ENCODE assay signal across 9 cellular contexts in the genomic region with DNA sequence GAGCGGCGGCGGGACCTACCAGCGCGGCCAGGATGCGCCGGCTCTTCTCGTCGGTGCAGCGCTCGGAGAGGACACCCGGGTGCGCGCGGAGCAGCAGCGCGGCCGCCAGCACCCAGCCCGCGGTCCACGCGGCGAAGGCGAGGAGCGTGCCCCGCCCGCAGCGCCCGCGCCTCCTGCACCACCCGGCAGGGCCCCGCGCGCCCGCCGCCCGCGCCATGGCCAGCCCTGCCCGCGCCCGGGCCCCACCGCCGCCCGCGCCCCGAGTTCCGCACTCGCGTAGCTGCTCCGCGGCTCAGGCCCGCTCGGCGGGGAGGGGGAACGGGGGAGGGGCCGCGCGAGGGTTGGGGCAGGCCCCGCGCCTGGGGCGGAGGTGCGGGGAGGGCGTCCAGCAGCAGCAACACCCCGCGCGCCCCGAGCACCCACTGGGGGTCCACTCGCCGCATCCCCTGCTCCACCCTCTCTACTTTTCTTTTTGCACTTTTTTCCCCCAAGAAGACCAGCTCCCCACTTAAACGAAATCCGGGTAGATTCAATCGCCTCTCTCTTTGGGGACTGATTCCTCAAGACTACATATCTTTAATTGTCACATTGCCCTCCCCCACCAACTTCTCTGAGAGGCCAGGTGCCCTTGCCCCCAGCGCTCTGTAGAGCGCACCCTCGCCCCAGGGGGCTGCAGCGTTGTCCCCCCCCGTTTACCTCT. TPM values are rescaled to one million over a fixed set of nuclear protein-coding genes. Genes with fewer than 3 reads are reported as not detected.
DNase-seq lines count a peak whose midpoint lies in the region; ATAC-seq and TF ChIP-seq lines count a peak whose summit lies in the region.
"Had no signal": no experiment of that assay in that cellular context is flagged by ENCODE, and none has a peak within 500 bp of the region (broad histone marks: within the 10 kb centered on the region; RNA-seq: fewer than 3 reads in every experiment).

Gene DIPK1C, minus strand, starts transcription at position 266 of the 700 bp plus-strand sequence. Its CDS starts 49 bp downstream, at position 217.

- DNase-seq in NCI-H345 (lab: John Stamatoyannopoulos, UW) (peak; percentile 41), NCI-H345 treated with DMSO at 0.1 percent for 48 hours (lab: John Stamatoyannopoulos, UW; ENCODE audit: unreplicated experiment) (no peak), left lung (no peak), AML-193 (lab: John Stamatoyannopoulos, UW) (no peak), NCI-H2081 (lab: John Stamatoyannopoulos, UW) (no peak)
- DNase-seq: NCI-H446 had no signal

- intact Hi-C loops in left lung (cut with DNase I), result no loop called here

- peaks cover 42% of the 10 kb centered on the region for H3K4me1 Mint-ChIP-seq in brain

- H3K27ac ChIP-seq in left lung (no peak within 1 kb of the TSS), stomach smooth muscle (ENCODE audit: low read length) (no peak within 1 kb of the TSS)

- peak within 1 kb of the TSS; percentile 86 to 90 (median 88) for H3K4me3 Mint-ChIP-seq in brain

- H3K27me3 ChIP-seq in left lung (peaks cover 33 to 70% of the 10 kb centered on the region in 2 donors), stomach smooth muscle (ENCODE audit: control insufficient read depth in 1 of 2, insufficient read depth in 2 of 2, low read length in 2 of 2) (peaks cover 32 to 41% of the 10 kb centered on the region in 2 donors)

- H3K27ac Mint-ChIP-seq in brain, result peak within 1 kb of the TSS; percentile 2 to 89 (median 59)

- H3K4me3 ChIP-seq in left lung (peak within 1 kb of the TSS in 1 of 2 donors; percentile 20), stomach smooth muscle (ENCODE audit: low read length in 2 of 2) (peak within 1 kb of the TSS; percentile 1 to 62)

- H3K9me3 ChIP-seq in left lung (no peaks in the 10 kb centered on the region), stomach smooth muscle (ENCODE audit: control insufficient read depth in 2 of 2, low read length in 2 of 2) (no peaks in the 10 kb centered on the region)

- peaks cover 43% of the 10 kb centered on the region for H3K27me3 Mint-ChIP-seq in brain

- H3K9me3 Mint-ChIP-seq in brain, result peaks cover 0 to 3% (median 0%) of the 10 kb centered on the region in 5 experiments

- TF ChIP-seq CTCF in brain (conservative IDR thresholded peaks at IDR 0.05) (no peak), left lung (IDR thresholded peaks at IDR 0.05) (no peak)

- peak; percentile 26 for ATAC-seq in left lung
- ATAC-seq in HG02870 (IDR thresholded peaks at IDR 0.05; ENCODE audit: unreplicated experiment), result no peak

- no peak within 1 kb of the TSS for H3K9ac ChIP-seq in stomach smooth muscle (ENCODE audit: low read length in 2 of 2)

- peaks cover 7 to 14% of the 10 kb centered on the region in 2 donors for H3K4me1 ChIP-seq in left lung
- peaks cover 14% of the 10 kb centered on the region for H3K4me1 ChIP-seq in stomach smooth muscle (ENCODE audit: control insufficient read depth, insufficient read depth, low read length)

- H3K36me3 Mint-ChIP-seq in brain, result no peaks in the 10 kb centered on the region

- H3K36me3 ChIP-seq in left lung, result no peaks in the 10 kb centered on the region
- no peaks in the 10 kb centered on the region for H3K36me3 ChIP-seq in stomach smooth muscle (ENCODE audit: control insufficient read depth in 2 of 2, insufficient read depth in 2 of 2, low read length in 2 of 2)

RNA-seq across cellular contexts. Expression of gene DIPK1C, which starts in this region (rescaled TPM):
- polyA plus RNA-seq in brain (ENCODE audit: insufficient read depth, low read depth, low replicate concordance), result 10.0 TPM
- total RNA-seq in left lung, result not detected

Comparison
In these comparisons a context has a peak if more than half of its experiments do, and no peak if none do; other contexts are left out.
1. Peak in ATAC-seq in left lung; RNA of the gene not detected or under 1 TPM.